2 cellular contexts compared by ENCODE assay signal in the genomic region with DNA sequence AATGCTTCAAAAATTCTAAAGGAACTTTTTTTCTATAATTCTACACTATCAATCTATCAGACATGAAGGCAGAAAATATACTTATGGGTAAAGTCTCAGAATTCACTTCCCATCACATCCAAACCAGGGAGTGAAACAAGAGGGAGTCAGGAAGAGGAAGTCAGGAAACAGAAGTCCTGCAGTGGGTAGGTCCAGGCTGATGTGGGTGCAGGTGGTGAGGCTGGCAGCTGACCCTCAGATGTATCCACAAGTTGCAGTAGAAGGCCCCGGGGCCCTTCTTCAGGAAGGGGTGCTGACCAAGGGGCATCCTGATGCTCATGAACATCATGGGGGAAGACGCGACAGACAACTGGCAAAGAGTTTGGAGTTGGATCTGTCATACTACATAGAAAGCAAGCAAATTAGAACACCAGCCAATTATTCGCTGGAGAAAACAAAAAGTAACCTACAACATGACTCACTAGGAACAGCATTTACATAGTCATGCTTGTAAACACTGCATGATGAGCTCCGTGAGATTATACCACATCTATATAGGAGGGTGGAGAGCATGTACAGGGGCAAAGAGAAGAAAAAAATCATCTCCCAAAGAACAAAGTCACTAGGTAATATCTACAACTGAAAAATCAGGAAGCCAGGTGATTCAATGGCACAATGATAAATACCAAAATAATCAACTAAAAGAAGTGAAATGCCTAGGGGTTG.
TF ChIP-seq lines count a peak whose summit lies in the region.

No MANE protein-coding gene starts in this region.

TF ChIP-seq in GM12878, 131 proteins besides CTCF, POLR2A, EP300 and RAD21:
- no peak for TF ChIP-seq ZNF622 (IDR thresholded peaks at IDR 0.05)
- TF ChIP-seq, protein P1, sequence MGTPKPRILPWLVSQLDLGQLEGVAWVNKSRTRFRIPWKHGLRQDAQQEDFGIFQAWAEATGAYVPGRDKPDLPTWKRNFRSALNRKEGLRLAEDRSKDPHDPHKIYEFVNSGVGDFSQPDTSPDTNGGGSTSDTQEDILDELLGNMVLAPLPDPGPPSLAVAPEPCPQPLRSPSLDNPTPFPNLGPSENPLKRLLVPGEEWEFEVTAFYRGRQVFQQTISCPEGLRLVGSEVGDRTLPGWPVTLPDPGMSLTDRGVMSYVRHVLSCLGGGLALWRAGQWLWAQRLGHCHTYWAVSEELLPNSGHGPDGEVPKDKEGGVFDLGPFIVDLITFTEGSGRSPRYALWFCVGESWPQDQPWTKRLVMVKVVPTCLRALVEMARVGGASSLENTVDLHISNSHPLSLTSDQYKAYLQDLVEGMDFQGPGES (IDR thresholded peaks at IDR 0.05): no peak
- TF ChIP-seq RB1 (IDR thresholded peaks at IDR 0.05; ENCODE audit: borderline replicate concordance): no peak
- no peak for TF ChIP-seq MEF2A (IDR thresholded peaks at IDR 0.05; ENCODE audit: insufficient read depth, low read depth, low read length)
- peak; percentile 6; the same call in 1 of the 2 replicates for TF ChIP-seq SPI1 (IDR thresholded peaks at IDR 0.05; ENCODE audit: borderline replicate concordance, insufficient read depth, low read depth, low read length)

TF ChIP-seq in HepG2, 621 proteins besides CTCF, POLR2A, EP300 and RAD21:
- TF ChIP-seq NFE2L1 (CRISPR knock-in tag; IDR thresholded peaks at IDR 0.05; ENCODE audit: borderline replicate concordance) (no peak), HHEX (CRISPR knock-in tag; IDR thresholded peaks at IDR 0.05) (no peak), GLI4 (CRISPR knock-in tag; IDR thresholded peaks at IDR 0.05; ENCODE audit: borderline replicate concordance) (no peak), HIVEP1 (CRISPR knock-in tag; IDR thresholded peaks at IDR 0.05) (no peak), ZNF557 (CRISPR knock-in tag; IDR thresholded peaks at IDR 0.05) (no peak), ATF7-NPFF (CRISPR knock-in tag; IDR thresholded peaks at IDR 0.05; ENCODE audit: low read depth) (no peak), ZNF644 (CRISPR knock-in tag; IDR thresholded peaks at IDR 0.05; ENCODE audit: low read depth) (no peak)
- TF ChIP-seq, protein P2, sequence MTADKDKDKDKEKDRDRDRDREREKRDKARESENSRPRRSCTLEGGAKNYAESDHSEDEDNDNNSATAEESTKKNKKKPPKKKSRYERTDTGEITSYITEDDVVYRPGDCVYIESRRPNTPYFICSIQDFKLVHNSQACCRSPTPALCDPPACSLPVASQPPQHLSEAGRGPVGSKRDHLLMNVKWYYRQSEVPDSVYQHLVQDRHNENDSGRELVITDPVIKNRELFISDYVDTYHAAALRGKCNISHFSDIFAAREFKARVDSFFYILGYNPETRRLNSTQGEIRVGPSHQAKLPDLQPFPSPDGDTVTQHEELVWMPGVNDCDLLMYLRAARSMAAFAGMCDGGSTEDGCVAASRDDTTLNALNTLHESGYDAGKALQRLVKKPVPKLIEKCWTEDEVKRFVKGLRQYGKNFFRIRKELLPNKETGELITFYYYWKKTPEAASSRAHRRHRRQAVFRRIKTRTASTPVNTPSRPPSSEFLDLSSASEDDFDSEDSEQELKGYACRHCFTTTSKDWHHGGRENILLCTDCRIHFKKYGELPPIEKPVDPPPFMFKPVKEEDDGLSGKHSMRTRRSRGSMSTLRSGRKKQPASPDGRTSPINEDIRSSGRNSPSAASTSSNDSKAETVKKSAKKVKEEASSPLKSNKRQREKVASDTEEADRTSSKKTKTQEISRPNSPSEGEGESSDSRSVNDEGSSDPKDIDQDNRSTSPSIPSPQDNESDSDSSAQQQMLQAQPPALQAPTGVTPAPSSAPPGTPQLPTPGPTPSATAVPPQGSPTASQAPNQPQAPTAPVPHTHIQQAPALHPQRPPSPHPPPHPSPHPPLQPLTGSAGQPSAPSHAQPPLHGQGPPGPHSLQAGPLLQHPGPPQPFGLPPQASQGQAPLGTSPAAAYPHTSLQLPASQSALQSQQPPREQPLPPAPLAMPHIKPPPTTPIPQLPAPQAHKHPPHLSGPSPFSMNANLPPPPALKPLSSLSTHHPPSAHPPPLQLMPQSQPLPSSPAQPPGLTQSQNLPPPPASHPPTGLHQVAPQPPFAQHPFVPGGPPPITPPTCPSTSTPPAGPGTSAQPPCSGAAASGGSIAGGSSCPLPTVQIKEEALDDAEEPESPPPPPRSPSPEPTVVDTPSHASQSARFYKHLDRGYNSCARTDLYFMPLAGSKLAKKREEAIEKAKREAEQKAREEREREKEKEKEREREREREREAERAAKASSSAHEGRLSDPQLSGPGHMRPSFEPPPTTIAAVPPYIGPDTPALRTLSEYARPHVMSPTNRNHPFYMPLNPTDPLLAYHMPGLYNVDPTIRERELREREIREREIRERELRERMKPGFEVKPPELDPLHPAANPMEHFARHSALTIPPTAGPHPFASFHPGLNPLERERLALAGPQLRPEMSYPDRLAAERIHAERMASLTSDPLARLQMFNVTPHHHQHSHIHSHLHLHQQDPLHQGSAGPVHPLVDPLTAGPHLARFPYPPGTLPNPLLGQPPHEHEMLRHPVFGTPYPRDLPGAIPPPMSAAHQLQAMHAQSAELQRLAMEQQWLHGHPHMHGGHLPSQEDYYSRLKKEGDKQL (CRISPR knock-in tag; IDR thresholded peaks at IDR 0.05; ENCODE audit: low read depth): no peak
